Comparison of ENCODE assay signal across 8 cellular contexts in genomic region chr4:72468904-72469502, GRCh38.
A peak's percentile ranks its signal among the peaks of the same experiment; 100 is the strongest.
DNase-seq lines count a peak whose midpoint lies in the region; ATAC-seq, FAIRE-seq and TF ChIP-seq lines count a peak whose summit lies in the region.

No MANE protein-coding gene starts in this region.

- 0 to 5% methylated on average over 1 of the region's 1 CpG for WGBS in pancreas, 2 donors

- intact Hi-C loops in pancreas (cut with DNase I), result no loop called here

- no peaks in the 10 kb centered on the region for H3K9me3 ChIP-seq in pancreas

- TF ChIP-seq CTCF in GM10266 (IDR thresholded peaks at IDR 0.05; ENCODE audit: control insufficient read depth, insufficient read depth, low read depth, missing control alignments), result peak; percentile 43
- TF ChIP-seq CTCF in pancreas (IDR thresholded peaks at IDR 0.05), result peak; percentile 17 to 38 (median 23)

- H3K4me1 ChIP-seq in pancreas, result no peaks in the 10 kb centered on the region

- no peak overlapping the region for H3K27ac ChIP-seq in pancreas

- no peaks in the 10 kb centered on the region for H3K27me3 ChIP-seq in pancreas

- H3K36me3 ChIP-seq in pancreas, result no peaks in the 10 kb centered on the region

- FAIRE-seq in pancreas (lab: Jason Lieb, UNC), result peak; percentile 89

- DNase-seq in GM10266 (ENCODE audit: extremely low spot score), result peak; percentile 9
- DNase-seq in NAMALWA (ENCODE audit: low spot score), result peak; percentile 57
- peak; percentile 21 for DNase-seq in cerebellar cortex (ENCODE audit: low spot score)
- DNase-seq in pancreas, result no peak
- no peak for DNase-seq in HPDE6-E6E7 (ENCODE audit: extremely low spot score)

- ATAC-seq in pancreas (no peak), HG03342 (IDR thresholded peaks at IDR 0.05; ENCODE audit: unreplicated experiment) (no peak), GM21737 (IDR thresholded peaks at IDR 0.05; ENCODE audit: unreplicated experiment) (no peak), HG02759 (IDR thresholded peaks at IDR 0.05; ENCODE audit: unreplicated experiment) (no peak)

- H3K4me3 ChIP-seq in pancreas, result no peak overlapping the region

Comparison
In these comparisons a context has a peak if more than half of its experiments do, and no peak if none do; other contexts are left out.
1. DNase-seq: peak in GM10266 (single experiment), NAMALWA (single experiment) and cerebellar cortex (single experiment); none in pancreas (0 of 6) and HPDE6-E6E7 (single experiment).